17 cellular contexts compared by ENCODE assay signal in genomic region chr12:27309995-27310315, GRCh38.
"Had no signal": no experiment of that assay in that cellular context is flagged by ENCODE, and none has a peak within 500 bp of the region (broad histone marks: within the 10 kb centered on the region; RNA-seq: fewer than 3 reads in every experiment).

No MANE protein-coding gene starts in this region.

- H3K4me1 ChIP-seq: thyroid gland had no signal

- H3K9me3 ChIP-seq: body of pancreas, sigmoid colon, thyroid gland had no signal

- H3K9me3 Mint-ChIP-seq: activated B cell treated with CpG ODN at 0.5 μM for 24 hours; activated T-cell treated with anti-CD3 and anti-CD28 coated beads, Interleukin-2, amount 50 U/mL, for 72 hours; mesothelial cell of epicardium; nephron; stimulated activated naive B cell treated with anti-CD40 and anti-IgM and Interleukin-4, amounts not matched to agents 10 μg/mL and 1 μg/mL and 100 μg/mL, for 72 hours had no signal

- H3K27ac Mint-ChIP-seq: activated B cell treated with CpG ODN at 0.5 μM for 24 hours; activated naive CD8-positive, alpha-beta T cell; activated T-cell treated with anti-CD3 and anti-CD28 coated beads, Interleukin-2, amount 50 U/mL, for 72 hours; mesothelial cell of epicardium; nephron; stimulated activated naive B cell treated with anti-CD40 and anti-IgM and Interleukin-4, amounts not matched to agents 10 μg/mL and 1 μg/mL and 100 μg/mL, for 72 hours had no signal

- H3K4me1 Mint-ChIP-seq: activated B cell treated with CpG ODN at 0.5 μM for 24 hours, nephron had no signal

- ATAC-seq: activated T-cell treated with anti-CD3 and anti-CD28 coated beads, Interleukin-2, amount 50 U/mL, for 72 hours; body of pancreas; stimulated activated naive B cell treated with anti-CD40 and anti-IgM and Interleukin-4, amounts not matched to agents 10 μg/mL and 1 μg/mL and 100 μg/mL, for 72 hours had no signal

- H3K27me3 ChIP-seq: body of pancreas, sigmoid colon, thyroid gland had no signal

- H3K4me3 Mint-ChIP-seq: activated B cell treated with CpG ODN at 0.5 μM for 24 hours; activated naive CD8-positive, alpha-beta T cell; activated T-cell treated with anti-CD3 and anti-CD28 coated beads, Interleukin-2, amount 50 U/mL, for 72 hours; mesothelial cell of epicardium; nephron had no signal

- H3K27ac ChIP-seq: body of pancreas, thyroid gland had no signal

- H3K27me3 Mint-ChIP-seq: activated B cell treated with CpG ODN at 0.5 μM for 24 hours; activated naive CD8-positive, alpha-beta T cell; stimulated activated naive B cell treated with anti-CD40 and anti-IgM and Interleukin-4, amounts not matched to agents 10 μg/mL and 1 μg/mL and 100 μg/mL, for 72 hours had no signal

- H3K4me3 ChIP-seq: body of pancreas, lung, sigmoid colon, thyroid gland had no signal

- DNase-seq: activated B cell treated with CpG ODN at 0.5 μM for 24 hours; activated CD4-positive, alpha-beta T cell treated with anti-CD3 and anti-CD28 coated beads for 4 hours; activated gamma-delta T cell treated with Interleukin-2 at 50 U/mL for 16 hours; activated T-cell treated with anti-CD3 and anti-CD28 coated beads, Interleukin-2, amount 50 U/mL, for 72 hours; amygdala; body of pancreas; caudate nucleus; foreskin melanocyte; hypothalamus; sigmoid colon; stimulated activated naive B cell treated with anti-CD40 and anti-IgM and Interleukin-4, amounts not matched to agents 10 μg/mL and 1 μg/mL and 100 μg/mL, for 72 hours; T-helper 9 cell; thyroid gland had no signal
